14 cellular contexts compared by ENCODE assay signal in genomic region chr16:80319181-80319580, GRCh38.
DNase-seq lines count a peak whose midpoint lies in the region; ATAC-seq, FAIRE-seq and TF ChIP-seq lines count a peak whose summit lies in the region.
"Had no signal": no experiment of that assay in that cellular context is flagged by ENCODE, and none has a peak within 500 bp of the region (broad histone marks: within the 10 kb centered on the region; RNA-seq: fewer than 3 reads in every experiment).

No MANE protein-coding gene starts in this region.

- no CpG with 5 or more reads among the region's 3 CpGs for WGBS in HepG2 (ENCODE audit: low lambda C conversion rate)

- TF ChIP-seq CTCF in GM06990 (IDR thresholded peaks at IDR 0.05; ENCODE audit: insufficient read depth, low read length, poor library complexity, severe bottlenecking) (peak; percentile 39), HepG2 (CRISPR knock-in tag; IDR thresholded peaks at IDR 0.05) (peak; percentile 39; the same call in 1 of the 2 replicates)

- intact Hi-C loops in HepG2 (cut with micrococcal nuclease; ENCODE audit: unreplicated experiment) = no loop called here

- H3K9ac ChIP-seq in HepG2 (ENCODE audit: insufficient read depth, low read depth, low read length) = no peak overlapping the region

- peak; percentile 68 for ATAC-seq in HepG2
- ATAC-seq in GM21526 (IDR thresholded peaks at IDR 0.05; ENCODE audit: low FRiP score, unreplicated experiment) = no peak
- ATAC-seq: activated CD8-positive, alpha-beta T cell treated with anti-CD3 and anti-CD28 coated beads, Interleukin-2, amount 10 ng/mL, durations not matched to agents 7 days and 5 days; sciatic nerve had no signal

- TF ChIP-seq EP300 in HepG2 (IDR thresholded peaks at IDR 0.05; ENCODE audit: low read depth in 2 of 2, low read length in 2 of 2) (no peak), HepG2 (CRISPR knock-in tag; IDR thresholded peaks at IDR 0.05; ENCODE audit: borderline replicate concordance) (no peak)

- H3K36me3 ChIP-seq in GM06990 (ENCODE audit: control insufficient read depth, insufficient read depth, low read length) (no peaks in the 10 kb centered on the region), HepG2 (replicated peaks in 1 of 2; ENCODE audit: control insufficient read depth in 1 of 2, insufficient read depth in 2 of 2, low read length in 2 of 2) (no peaks in the 10 kb centered on the region)
- H3K36me3 ChIP-seq: ascending aorta had no signal

- DNase-seq in GM06990 (ENCODE audit: extremely low read depth, insufficient read length) = no peak
- peak; percentile 16 for DNase-seq in HT-29 (ENCODE audit: low spot score)
- DNase-seq in SK-MEL-5 (ENCODE audit: low read depth, low spot score) = peak; percentile 6
- no peak for DNase-seq in HepG2 (ENCODE audit: low spot score)
- DNase-seq in SKM-1 treated with dmso at 0.1 percent for 144 hours (lab: John Stamatoyannopoulos, UW; ENCODE audit: unreplicated experiment) = no peak
- no peak for DNase-seq in GDM1 (lab: John Stamatoyannopoulos, UW)
- DNase-seq: activated CD8-positive, alpha-beta T cell treated with anti-CD3 and anti-CD28 coated beads, Interleukin-2, amount 10 ng/mL, durations not matched to agents 7 days and 5 days; CD4-positive, alpha-beta memory T cell; SHP77; stimulated activated CD4-positive, alpha-beta T cell treated with anti-CD3 and anti-CD28 coated beads, Interleukin-4, amount 100 ng/mL, for 1 hour; T-helper 9 cell had no signal

- POLR2A ChIA-PET in HepG2 (lab: Yijun Ruan, JAX) = no interaction called here

- FAIRE-seq in HepG2 (lab: Jason Lieb, UNC) = no peak

- BruUV-seq in HepG2 (replicated peaks; lab: Mats Ljungman, UMichigan) = no TSS peak

- no peak overlapping the region for H3K4me3 ChIP-seq in GM06990 (replicated peaks; ENCODE audit: low read depth, low read length)
- H3K4me3 ChIP-seq in HepG2 (replicated peaks in 1 of 3; ENCODE audit: insufficient read depth in 1 of 3, low read depth in 2 of 3, low read length in 3 of 3) = no peak overlapping the region
- H3K4me3 ChIP-seq: ascending aorta had no signal

- CTCF ChIA-PET in HepG2 (lab: Yijun Ruan, JAX; ENCODE audit: low intra/inter-chr PET ratio, low total read pairs) = no interaction called here

- H3K27ac ChIP-seq in HepG2 (ENCODE audit: extremely low read length, insufficient read depth, low read length) = no peak overlapping the region
- H3K27ac ChIP-seq: ascending aorta had no signal

- no peak overlapping the region for H3K4me2 ChIP-seq in HepG2 (ENCODE audit: low read depth, low read length)

- H3K27me3 ChIP-seq in GM06990 (replicated peaks; ENCODE audit: control insufficient read depth, insufficient read depth, low read length) (no peaks in the 10 kb centered on the region; the same call in none of the 2 replicates), HepG2 (ENCODE audit: control insufficient read depth in 1 of 2, insufficient read depth in 2 of 2, low read length in 2 of 2) (0 out of 5 replicates have a peak, but pooled peaks cover 0 to 3% of the 10 kb centered on the region in 2 experiments)
- H3K27me3 ChIP-seq: ascending aorta had no signal

- in situ Hi-C loops in SK-MEL-5 (cut with HindIII; ENCODE audit: low pct_unique_long_range_greater_than_20kb, low sequenced_read_pairs) = no loop called here
- in situ Hi-C loops in HepG2 (cut with HindIII; ENCODE audit: extremely low pct_ligation_motif_present, low pct_unique_long_range_greater_than_20kb) = no loop called here

- TF ChIP-seq POLR2A in HepG2 (IDR thresholded peaks at IDR 0.05; ENCODE audit: insufficient read depth in 1 of 2, low read depth in 2 of 2, low read length in 2 of 2) = no peak

- no peaks in the 10 kb centered on the region for H3K4me1 ChIP-seq in HepG2 (ENCODE audit: insufficient read depth, low read length)
- H3K4me1 ChIP-seq: ascending aorta had no signal

- H2AFZ ChIP-seq in HepG2 (ENCODE audit: low read length) = no peak overlapping the region

- no peaks in the 10 kb centered on the region for H3K9me3 ChIP-seq in HepG2 (ENCODE audit: low read length)
- H3K9me3 ChIP-seq: ascending aorta had no signal

- no peaks in the 10 kb centered on the region for H4K20me1 ChIP-seq in HepG2 (ENCODE audit: insufficient read depth, low read length)

- 0 out of 2 replicates have a peak, but pooled peaks have one; percentile 15 for TF ChIP-seq RAD21 in HepG2 (CRISPR knock-in tag; IDR thresholded peaks at IDR 0.05)

- H3K79me2 ChIP-seq in HepG2 (ENCODE audit: insufficient read depth, low read length) = no peaks in the 10 kb centered on the region

TF ChIP-seq in HepG2, 621 proteins besides CTCF, POLR2A, EP300 and RAD21:
- TF ChIP-seq ZNF124 (CRISPR knock-in tag; IDR thresholded peaks at IDR 0.05) (no peak), CENPX (CRISPR knock-in tag; IDR thresholded peaks at IDR 0.05) (no peak), SMC3 (IDR thresholded peaks at IDR 0.05; ENCODE audit: low read length) (peak; percentile 16; the same call in 1 of the 2 replicates), ZGPAT (CRISPR knock-in tag; IDR thresholded peaks at IDR 0.05) (no peak), MXD1 (CRISPR knock-in tag; IDR thresholded peaks at IDR 0.05) (no peak), STAG1 (CRISPR knock-in tag; IDR thresholded peaks at IDR 0.05) (peak; percentile 61), SUZ12 (IDR thresholded peaks at IDR 0.05; ENCODE audit: low read depth, low read length) (no peak)

Comparison
In these comparisons a context has a peak if more than half of its experiments do, and no peak if none do; other contexts are left out.
1. DNase-seq: peak in HT-29 (single experiment) and SK-MEL-5 (single experiment); none in GM06990 (single experiment), HepG2 (single experiment), SKM-1 treated with dmso at 0.1 percent for 144 hours (single experiment) and GDM1 (single experiment).